Comparison of ENCODE assay signal across 28 cellular contexts in the genomic region with DNA sequence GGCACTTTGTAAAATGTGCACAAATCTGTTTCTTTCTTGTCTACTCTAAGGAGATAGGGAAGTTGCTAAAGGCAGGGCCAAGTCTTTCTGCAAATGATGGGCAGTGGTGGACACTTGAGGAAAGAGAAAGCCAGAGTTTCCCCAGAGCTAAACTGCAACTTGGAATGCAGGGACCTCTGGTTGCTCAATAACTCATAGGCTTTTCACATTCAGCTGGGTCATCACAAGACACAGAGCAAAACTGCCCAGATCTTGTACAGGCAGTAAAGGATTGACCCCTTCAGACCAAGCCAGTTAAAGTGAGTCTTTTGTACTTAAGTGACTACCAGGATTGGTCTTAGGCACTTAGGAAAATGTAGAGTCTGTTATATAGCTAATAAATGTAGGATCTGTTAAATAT. TPM values are rescaled to one million over a fixed set of nuclear protein-coding genes. Genes with fewer than 3 reads are reported as not detected.
DNase-seq lines count a peak whose midpoint lies in the region; TF ChIP-seq lines count a peak whose summit lies in the region.
"Had no signal": no experiment of that assay in that cellular context is flagged by ENCODE, and none has a peak within 500 bp of the region (broad histone marks: within the 10 kb centered on the region; RNA-seq: fewer than 3 reads in every experiment).

No MANE protein-coding gene starts in this region.

- no peaks in the 10 kb centered on the region for H3K27me3 ChIP-seq in hepatocyte
- H3K27me3 ChIP-seq in sigmoid colon = no peaks in the 10 kb centered on the region
- H3K27me3 ChIP-seq: adrenal gland, cardiac muscle cell, tibial artery had no signal

- H3K4me3 ChIP-seq in hepatocyte (no peak overlapping the region), sigmoid colon (no peak overlapping the region)
- H3K4me3 ChIP-seq: adrenal gland, cardiac muscle cell, PC-9, tibial artery had no signal

- TF ChIP-seq CTCF in hepatocyte (IDR thresholded peaks at IDR 0.05; ENCODE audit: poor library complexity) (no peak), sigmoid colon (IDR thresholded peaks at IDR 0.05) (no peak)

- no peaks in the 10 kb centered on the region for H4K20me1 ChIP-seq in hepatocyte (ENCODE audit: insufficient read depth, poor library complexity, severe bottlenecking)

- no peak overlapping the region for H2AFZ ChIP-seq in hepatocyte
- H2AFZ ChIP-seq: PC-9 had no signal

- TF ChIP-seq EP300 in sigmoid colon (IDR thresholded peaks at IDR 0.05) = no peak

- H3K36me3 ChIP-seq in hepatocyte (replicated peaks; ENCODE audit: insufficient read depth, low read depth) = no peaks in the 10 kb centered on the region
- no peaks in the 10 kb centered on the region for H3K36me3 ChIP-seq in sigmoid colon
- H3K36me3 ChIP-seq: adrenal gland, cardiac muscle cell had no signal

- DNase-seq in EH (ENCODE audit: low read depth) (peak; percentile 21), amniotic epithelial cell (ENCODE audit: low read depth) (peak; percentile 68), hepatocyte (ENCODE audit: low spot score) (peak; percentile 51), sigmoid colon (peak; percentile 70), COLO668 (lab: John Stamatoyannopoulos, UW; ENCODE audit: unreplicated experiment) (no peak), H4 (ENCODE audit: low spot score) (no peak), NCI-H345 (lab: John Stamatoyannopoulos, UW) (no peak), islet precursor cell (no peak)
- DNase-seq: activated CD4-positive, CD25-positive, alpha-beta regulatory T cell treated with anti-CD3 and anti-CD28 coated beads, Interleukin-2, amount 50 U/mL, for 72 hours; activated CD8-positive, alpha-beta T cell treated with anti-CD3 and anti-CD28 coated beads, Interleukin-2, amount 10 ng/mL, durations not matched to agents 7 days and 5 days; activated T-cell treated with anti-CD3 and anti-CD28 coated beads, Interleukin-2, amount 50 U/mL, for 1 hour; C1 segment of cervical spinal cord; hippocampal formation; Kasumi-1; mammary epithelial cell; NCI-H1930; nucleus accumbens; PC-9; SIG-M5; stimulated activated CD4-positive, alpha-beta T cell treated with anti-CD3 and anti-CD28 coated beads, Interleukin-12 subunit alpha, Interleukin-12 subunit beta, amount 100 ng/mL, for 4 hours; stimulated activated CD4-positive, alpha-beta T cell treated with anti-CD3 and anti-CD28 coated beads, Interleukin-4, amount 100 ng/mL, for 4 hours; stimulated activated naive CD8-positive, alpha-beta T cell treated with anti-CD3 and anti-CD28 coated beads, Interleukin-15, Interleukin-2, amounts not matched to agents 100 U/mL and 50 U/mL, for 24 hours; T-cell had no signal

- H3K4me2 ChIP-seq in hepatocyte = no peak overlapping the region
- H3K4me2 ChIP-seq: PC-9 had no signal

- H3K9me3 ChIP-seq in hepatocyte (ENCODE audit: low read depth) (no peaks in the 10 kb centered on the region), sigmoid colon (no peaks in the 10 kb centered on the region)
- H3K9me3 ChIP-seq: adrenal gland, tibial artery had no signal

- H3K4me1 ChIP-seq in hepatocyte (ENCODE audit: insufficient read depth) (peaks cover 8% of the 10 kb centered on the region), sigmoid colon (peaks cover 0 to 22% (median 1%) of the 10 kb centered on the region in 4 donors)
- H3K4me1 ChIP-seq: adrenal gland, tibial artery had no signal

- no peaks in the 10 kb centered on the region for H3K9me2 ChIP-seq in hepatocyte (replicated peaks; ENCODE audit: insufficient read depth)

- no peak for TF ChIP-seq POLR2A in sigmoid colon (IDR thresholded peaks at IDR 0.05)

- H3K79me2 ChIP-seq in hepatocyte = no peaks in the 10 kb centered on the region

- H3K27ac ChIP-seq in hepatocyte (no peak overlapping the region), sigmoid colon (peak overlapping the region in 2 of 4 donors; percentile 16 to 35)
- H3K27ac ChIP-seq: adrenal gland, cardiac muscle cell, PC-9, tibial artery had no signal

- intact Hi-C loops in sigmoid colon (cut with DNase I) = no loop called here

RNA-seq across cellular contexts. Expression of a gene that starts 13.5 kb away (rescaled TPM):
- total RNA-seq in hepatocyte (8.0 and 8.1 TPM in 2 replicates), sigmoid colon (not detected)
- polyA plus RNA-seq in hepatocyte (5.9 and 10.6 TPM in 2 replicates), sigmoid colon (not detected)
- not detected in 2 replicates for total RNA-seq in H4 (2014; rRNA removed; shearing (Covaris generic))
- total RNA-seq: A673; activated CD8-positive, alpha-beta T cell treated with anti-CD3 and anti-CD28 coated beads, Interleukin-2, amount 10 ng/mL, durations not matched to agents 7 days and 5 days; adrenal gland; cardiac muscle cell; mammary epithelial cell; NCI-H460; PC-9; T-cell had no signal
- polyA plus RNA-seq: cardiac muscle cell, mammary epithelial cell had no signal

Comparison
In these comparisons a context has a peak if more than half of its experiments do, and no peak if none do; other contexts are left out.
1. DNase-seq: peak in EH (single experiment), amniotic epithelial cell (single experiment), hepatocyte (single experiment) and sigmoid colon (single experiment); none in COLO668 (single experiment), H4 (single experiment), NCI-H345 (single experiment) and islet precursor cell (single experiment).